8 cellular contexts compared by ENCODE assay signal in genomic region chr10:95183132-95183450, GRCh38. TPM values are rescaled to one million over a fixed set of nuclear protein-coding genes. Genes with fewer than 3 reads are reported as not detected.
DNase-seq lines count a peak whose midpoint lies in the region; ATAC-seq and TF ChIP-seq lines count a peak whose summit lies in the region.

No MANE protein-coding gene starts in this region.

- intact Hi-C loops in natural killer cell (cut with micrococcal nuclease) = loop anchor here (1.0 kb wide), 1 partner anchor 180 kb away; no protein-coding TSS in a partner anchor

- TF ChIP-seq CTCF in GM12875 (IDR thresholded peaks at IDR 0.05; ENCODE audit: borderline replicate concordance, insufficient read depth, low read depth, low read length) = no peak
- no peak for TF ChIP-seq CTCF in natural killer cell (IDR thresholded peaks at IDR 0.05)

- H3K4me3 Mint-ChIP-seq in central memory CD8-positive, alpha-beta T cell = peak overlapping the region; percentile 67
- H3K4me3 Mint-ChIP-seq in natural killer cell = peak overlapping the region; percentile 78

- H3K9me3 Mint-ChIP-seq in central memory CD8-positive, alpha-beta T cell = no peaks in the 10 kb centered on the region
- no peaks in the 10 kb centered on the region for H3K9me3 Mint-ChIP-seq in natural killer cell

- H3K27ac ChIP-seq in HUES6 (ENCODE audit: low read depth, low read length) = peak overlapping the region; percentile 89

- H3K36me3 ChIP-seq in HUES6 (ENCODE audit: control insufficient read depth, insufficient read depth, low read length) = no peaks in the 10 kb centered on the region

- H3K4me1 Mint-ChIP-seq in central memory CD8-positive, alpha-beta T cell = peaks cover 6% of the 10 kb centered on the region
- H3K4me1 Mint-ChIP-seq in natural killer cell = peaks cover 0 to 8% of the 10 kb centered on the region in 2 donors

- no peaks in the 10 kb centered on the region for H3K36me3 Mint-ChIP-seq in central memory CD8-positive, alpha-beta T cell (ENCODE audit: insufficient read depth)
- H3K36me3 Mint-ChIP-seq in natural killer cell = no peaks in the 10 kb centered on the region

- no peak overlapping the region for H3K27ac Mint-ChIP-seq in central memory CD8-positive, alpha-beta T cell (ENCODE audit: low read depth)
- H3K27ac Mint-ChIP-seq in natural killer cell = no peak overlapping the region

- H3K27me3 ChIP-seq in HUES6 (ENCODE audit: control insufficient read depth, insufficient read depth, low read length) = no peaks in the 10 kb centered on the region

- H3K9ac ChIP-seq in HUES6 (ENCODE audit: low read length) = peak overlapping the region; percentile 92

- ATAC-seq in central memory CD8-positive, alpha-beta T cell (replicated peaks; ENCODE audit: extremely low read depth, poor library complexity, severe bottlenecking) = no peak
- ATAC-seq in natural killer cell (no peak), HG02938 (IDR thresholded peaks at IDR 0.05; ENCODE audit: unreplicated experiment) (no peak), HG03432 (IDR thresholded peaks at IDR 0.05; ENCODE audit: unreplicated experiment) (no peak), GM18909 (IDR thresholded peaks at IDR 0.05; ENCODE audit: poor library complexity, unreplicated experiment) (no peak)

- H3K9me3 ChIP-seq in HUES6 (ENCODE audit: control insufficient read depth, insufficient read depth, low read depth, low read length) = no peaks in the 10 kb centered on the region

- peaks cover 23% of the 10 kb centered on the region for H3K27me3 Mint-ChIP-seq in central memory CD8-positive, alpha-beta T cell
- H3K27me3 Mint-ChIP-seq in natural killer cell (ENCODE audit: low read depth in 2 of 2) = peaks cover 13 to 16% of the 10 kb centered on the region in 2 donors

- H3K4me3 ChIP-seq in GM12875 (ENCODE audit: low read depth, low read length) (peak overlapping the region; percentile 68), HUES6 (ENCODE audit: low read depth, low read length) (peak overlapping the region; percentile 77)

- DNase-seq in central memory CD8-positive, alpha-beta T cell (ENCODE audit: low spot score in 2 of 2) = no peak
- no peak for DNase-seq in natural killer cell
- no peak for DNase-seq in DMS79 treated with DMSO at 0.1 percent for 48 hours (lab: John Stamatoyannopoulos, UW)

- peaks cover 11% of the 10 kb centered on the region; the same call in 1 of the 2 replicates for H3K4me1 ChIP-seq in HUES6 (ENCODE audit: control insufficient read depth, insufficient read depth, low read length)

RNA-seq across cellular contexts. Expression of gene ACSM6, which starts 10.9 kb away (rescaled TPM):
- total RNA-seq in natural killer cell = not detected
